Comparison of ENCODE assay signal across 19 cellular contexts in genomic region chr2:112257575-112257974, GRCh38. TPM values are rescaled to one million over a fixed set of nuclear protein-coding genes. Genes with fewer than 3 reads are reported as not detected.
DNase-seq lines count a peak whose midpoint lies in the region; FAIRE-seq and TF ChIP-seq lines count a peak whose summit lies in the region.
"Had no signal": no experiment of that assay in that cellular context is flagged by ENCODE, and none has a peak within 500 bp of the region (broad histone marks: within the 10 kb centered on the region; RNA-seq: fewer than 3 reads in every experiment).

No MANE protein-coding gene starts in this region.

- peaks cover 11% of the 10 kb centered on the region for H3K4me1 ChIP-seq in astrocyte (ENCODE audit: insufficient read depth, low read length)

- H3K36me3 Mint-ChIP-seq in astrocyte (ENCODE audit: low read depth, unreplicated experiment): peaks cover 3% of the 10 kb centered on the region

- FAIRE-seq in astrocyte (lab: Jason Lieb, UNC): no peak
- FAIRE-seq: frontal cortex had no signal

- H2AFZ ChIP-seq in astrocyte (ENCODE audit: low read depth, low read length): no peak overlapping the region

- H3K4me2 ChIP-seq in astrocyte (ENCODE audit: low read length): no peak overlapping the region

- H3K4me3 Mint-ChIP-seq in astrocyte (ENCODE audit: unreplicated experiment): no peak overlapping the region
- H3K4me3 Mint-ChIP-seq: activated B cell treated with CpG ODN at 0.5 μM for 24 hours; activated naive CD4-positive, alpha-beta T cell treated with anti-CD3 and anti-CD28 coated beads for 36 hours; effector memory CD8-positive, alpha-beta T cell; natural killer cell treated with Interleukin-12 subunit alpha and Interleukin-12 subunit beta and Interleukin-15 and Interleukin-18, amount 100 ng/mL, for 72 hours had no signal

- no peak overlapping the region for H3K27ac ChIP-seq in astrocyte (ENCODE audit: low read depth, low read length)
- H3K27ac ChIP-seq: cardiac muscle cell had no signal

- DNase-seq in Caki2 (ENCODE audit: low read depth) (peak; percentile 51), HT1080 (ENCODE audit: low read depth) (peak; percentile 68), astrocyte (ENCODE audit: low read depth) (peak; percentile 7), kidney glomerular epithelial cell (lab: John Stamatoyannopoulos, UW) (peak; percentile 66), dedifferentiated amniotic fluid mesenchymal stem cell (ENCODE audit: extremely low spot score) (no peak), NCI-H510A treated with DMSO at 0.1 percent for 48 hours (lab: John Stamatoyannopoulos, UW) (no peak), middle frontal gyrus (ENCODE audit: extremely low spot score, low spot score) (no peak)
- DNase-seq: activated B cell treated with CpG ODN at 0.5 μM for 24 hours; activated CD8-positive, alpha-beta memory T cell treated with anti-CD3 and anti-CD28 coated beads, Interleukin-2, amount 50 U/mL, for 4 hours; activated naive CD4-positive, alpha-beta T cell treated with anti-CD3 and anti-CD28 coated beads for 36 hours; effector memory CD8-positive, alpha-beta T cell; NCI-H2081; NCI-H774; RPMI8226; T-helper 1 cell had no signal

- peaks cover 6% of the 10 kb centered on the region for H3K4me1 Mint-ChIP-seq in astrocyte (ENCODE audit: low read depth, unreplicated experiment)

- no peaks in the 10 kb centered on the region for H3K36me3 ChIP-seq in astrocyte (ENCODE audit: insufficient read depth, low read length)
- H3K36me3 ChIP-seq: BLaER1 treated with 17β-estradiol and CSF1 and Interleukin-3, amounts not matched to agents 10 nM and 100 nM; cardiac muscle cell had no signal

- H4K20me1 ChIP-seq in astrocyte (ENCODE audit: insufficient read depth, low read length): peaks cover under 1% of the 10 kb centered on the region

- no peaks in the 10 kb centered on the region for H3K9me3 Mint-ChIP-seq in astrocyte (ENCODE audit: unreplicated experiment)
- H3K9me3 Mint-ChIP-seq: activated B cell treated with CpG ODN at 0.5 μM for 24 hours; activated naive CD4-positive, alpha-beta T cell treated with anti-CD3 and anti-CD28 coated beads for 36 hours; natural killer cell treated with Interleukin-12 subunit alpha and Interleukin-12 subunit beta and Interleukin-15 and Interleukin-18, amount 100 ng/mL, for 72 hours had no signal

- H3K27me3 ChIP-seq in astrocyte (ENCODE audit: insufficient read depth, low read length): no peaks in the 10 kb centered on the region
- H3K27me3 ChIP-seq: BLaER1 treated with 17β-estradiol and CSF1 and Interleukin-3, amounts not matched to agents 10 nM and 100 nM; cardiac muscle cell had no signal

- H3K27ac Mint-ChIP-seq in astrocyte (ENCODE audit: unreplicated experiment): no peak overlapping the region
- H3K27ac Mint-ChIP-seq: activated B cell treated with CpG ODN at 0.5 μM for 24 hours; activated naive CD4-positive, alpha-beta T cell treated with anti-CD3 and anti-CD28 coated beads for 36 hours; effector memory CD8-positive, alpha-beta T cell; natural killer cell treated with Interleukin-12 subunit alpha and Interleukin-12 subunit beta and Interleukin-15 and Interleukin-18, amount 100 ng/mL, for 72 hours had no signal

- H3K79me2 ChIP-seq in astrocyte (ENCODE audit: insufficient read depth, low read length): peaks cover 7% of the 10 kb centered on the region

- in situ Hi-C loops in Caki2 (cut with HindIII; ENCODE audit: low pct_unique_long_range_greater_than_20kb, low sequenced_read_pairs): no loop called here

- no peak overlapping the region for H3K4me3 ChIP-seq in astrocyte (ENCODE audit: insufficient read depth, low read depth, low read length)
- H3K4me3 ChIP-seq: BLaER1 treated with 17β-estradiol and CSF1 and Interleukin-3, amounts not matched to agents 10 nM and 100 nM; cardiac muscle cell had no signal

- no peaks in the 10 kb centered on the region for H3K27me3 Mint-ChIP-seq in astrocyte (ENCODE audit: low read depth, unreplicated experiment)
- H3K27me3 Mint-ChIP-seq: activated B cell treated with CpG ODN at 0.5 μM for 24 hours had no signal

- H3K9ac ChIP-seq in astrocyte (ENCODE audit: low read length): no peak overlapping the region
- H3K9ac ChIP-seq: BLaER1 treated with 17β-estradiol and CSF1 and Interleukin-3, amounts not matched to agents 10 nM and 100 nM had no signal

- H3K9me3 ChIP-seq in astrocyte (ENCODE audit: insufficient read depth, low read depth, low read length): peaks cover 2% of the 10 kb centered on the region

- no peak for TF ChIP-seq CTCF in astrocyte (IDR thresholded peaks at IDR 0.05; ENCODE audit: insufficient read depth, low read depth, low read length)

RNA-seq across cellular contexts. Expression of gene ZC3H8, which starts 2.7 kb away (rescaled TPM):
- total RNA-seq in Caki2 (2014; rRNA removed; shearing (Covaris generic); ENCODE audit: low replicate concordance): 4.0 and 6.3 TPM in 2 replicates
- 7.7 and 14.3 TPM in 2 replicates for total RNA-seq in HT1080 (2014; rRNA removed; shearing (Covaris generic))
- 8.0 and 12.2 TPM in 2 replicates for polyA plus RNA-seq in HT1080 (2015; cell fraction: cytosol; rRNA removed)
- 10.8 and 21.0 TPM in 2 replicates for polyA plus RNA-seq in HT1080 (2015; cell fraction: nucleus; rRNA removed)
- 7.5 and 7.7 TPM in 2 replicates for total RNA-seq in astrocyte

RNA-seq across cellular contexts. Expression of gene ZC3H6, which starts 17.8 kb away (rescaled TPM):
- 0.70 and 8.6 TPM in 2 replicates for total RNA-seq in Caki2 (2014; rRNA removed; shearing (Covaris generic); ENCODE audit: low replicate concordance)
- 0.20 and 0.87 TPM in 2 replicates for total RNA-seq in HT1080 (2014; rRNA removed; shearing (Covaris generic))
- 1.9 and 3.1 TPM in 2 replicates for polyA plus RNA-seq in HT1080 (2015; cell fraction: cytosol; rRNA removed)
- polyA plus RNA-seq in HT1080 (2015; cell fraction: nucleus; rRNA removed): 4.0 and 9.7 TPM in 2 replicates
- 3.9 and 7.4 TPM in 2 replicates for total RNA-seq in astrocyte

Comparison
In these comparisons a context has a peak if more than half of its experiments do, and no peak if none do; other contexts are left out.
1. DNase-seq: peak in Caki2 (single experiment), HT1080 (single experiment), astrocyte (single experiment) and kidney glomerular epithelial cell (single experiment); none in dedifferentiated amniotic fluid mesenchymal stem cell (single experiment), NCI-H510A treated with DMSO at 0.1 percent for 48 hours (single experiment) and middle frontal gyrus (single experiment).